In the genomic region with DNA sequence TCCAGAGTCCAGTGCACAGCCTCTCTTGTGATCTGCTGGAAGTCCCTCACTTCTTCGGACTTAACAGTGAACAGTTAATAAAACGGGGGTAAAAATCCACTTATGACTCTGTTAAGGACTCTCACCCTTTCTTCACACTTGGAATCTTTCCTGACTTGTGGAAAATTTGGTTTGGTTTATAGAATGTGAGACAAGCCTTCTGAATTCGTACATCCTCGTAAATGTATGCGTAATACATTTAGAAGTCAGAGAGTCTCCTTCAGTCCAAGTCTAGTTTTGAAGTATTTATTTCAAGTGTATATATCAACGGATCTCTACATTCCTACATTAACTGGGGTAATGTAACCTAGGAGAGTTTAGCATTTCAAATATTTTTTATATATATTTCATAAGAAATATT, we compare ENCODE assay signal across 27 cellular contexts.
"Had no signal": no experiment of that assay in that cellular context is flagged by ENCODE, and none has a peak within 500 bp of the region (broad histone marks: within the 10 kb centered on the region; RNA-seq: fewer than 3 reads in every experiment).

No MANE protein-coding gene starts in this region.

- H3K4me1 ChIP-seq: SJCRH30 had no signal

- H3K27me3 ChIP-seq: brain microvascular endothelial cell, cardiac muscle cell, SJCRH30 had no signal

- H3K36me3 ChIP-seq: brain microvascular endothelial cell, cardiac muscle cell, SJCRH30, WERI-Rb-1 had no signal

- H3K9me3 ChIP-seq: SJCRH30, SK-N-SH had no signal

- H3K4me3 ChIP-seq: cardiac muscle cell, SJCRH30 had no signal

- H3K4me2 ChIP-seq: SK-N-SH had no signal

- DNase-seq: activated CD4-positive, alpha-beta memory T cell treated with anti-CD3 and anti-CD28 coated beads, Interleukin-2, amount 10 ng/mL, durations not matched to agents 7 days and 5 days; activated CD4-positive, alpha-beta T cell treated with anti-CD3 and anti-CD28 coated beads for 36 hours; activated CD4-positive, alpha-beta T cell treated with anti-CD3 and anti-CD28 coated beads, Interleukin-2, amount 50 U/mL, for 1 hour; activated gamma-delta T cell; activated naive CD4-positive, alpha-beta T cell treated with anti-CD3 and anti-CD28 coated beads, Interleukin-2, amount 10 ng/mL, durations not matched to agents 7 days and 5 days; activated naive CD8-positive, alpha-beta T cell treated with anti-CD3 and anti-CD28 coated beads for 36 hours; activated T-cell treated with anti-CD3 and anti-CD28 coated beads for 4 hours; activated T-cell treated with anti-CD3 and anti-CD28 coated beads, Interleukin-2, amount 50 U/mL, for 48 hours; brain microvascular endothelial cell; KBM-7; NCI-H1048; NCI-H146; NCI-H187 treated with DMSO at 0.1 percent for 48 hours; NCI-H2081 treated with DMSO at 0.1 percent for 48 hours; NCI-H2171; NCI-H2227 treated with DMSO at 0.1 percent for 48 hours; NCI-H446 treated with DMSO at 0.1 percent for 48 hours; NCI-H524 treated with DMSO at 0.1 percent for 48 hours; NCI-H748 treated with DMSO at 0.1 percent for 48 hours; Right ventricle myocardium superior; SJCRH30; T-helper 1 cell; WERI-Rb-1 had no signal

- ATAC-seq: activated CD4-positive, alpha-beta T cell treated with anti-CD3 and anti-CD28 coated beads for 36 hours; activated T-helper 17 cell treated with anti-CD3 and anti-CD28 coated beads, Interleukin-2, amount 50 U/mL, for 72 hours had no signal

- H3K27ac ChIP-seq: brain microvascular endothelial cell, cardiac muscle cell, RWPE1, SJCRH30, WERI-Rb-1 had no signal

- H3K9ac ChIP-seq: SK-N-SH had no signal
